Comparison of ENCODE assay signal across 10 cellular contexts in the genomic region with DNA sequence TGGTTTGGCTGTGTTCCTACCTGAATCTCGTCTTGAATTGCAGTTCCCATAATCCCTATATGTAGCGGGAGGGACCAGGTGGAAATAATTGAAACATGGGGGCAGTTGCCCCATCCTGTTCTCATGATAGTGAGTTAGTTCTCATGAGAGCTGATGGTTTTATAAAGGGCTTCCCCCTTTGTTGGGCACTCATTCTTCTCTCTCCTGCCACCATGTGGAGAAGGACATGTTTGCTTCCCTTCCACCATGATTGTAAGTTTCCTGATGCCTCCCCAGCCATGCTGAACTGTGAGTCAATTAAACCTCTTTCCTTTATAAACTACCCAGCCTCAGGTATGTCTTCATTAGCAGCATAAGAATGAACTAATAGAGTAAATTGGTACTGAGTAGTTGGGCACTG. TPM values are rescaled to one million over a fixed set of nuclear protein-coding genes. Genes with fewer than 3 reads are reported as not detected.
"Had no signal": no experiment of that assay in that cellular context is flagged by ENCODE, and none has a peak within 500 bp of the region (broad histone marks: within the 10 kb centered on the region; RNA-seq: fewer than 3 reads in every experiment).

No MANE protein-coding gene starts in this region.

RNA-seq across cellular contexts. Expression of a gene that starts 28.0 kb away (rescaled TPM):
- total RNA-seq: activated naive CD8-positive, alpha-beta T cell treated with anti-CD3 and anti-CD28 coated beads, Interleukin-2, amount 10 ng/mL, durations not matched to agents 7 days and 5 days; endothelial cell of umbilical vein; esophagus squamous epithelium; fibroblast of villous mesenchyme; kidney epithelial cell; left ventricle myocardium inferior; mucosa of descending colon; naive thymus-derived CD4-positive, alpha-beta T cell; right atrium auricular region had no signal
- polyA plus RNA-seq: endothelial cell of umbilical vein; naive thymus-derived CD4-positive, alpha-beta T cell; urinary bladder had no signal
